ENCODE assay signal across 1 cellular context in genomic region chr5:139273572-139274264, GRCh38.
TF ChIP-seq lines count a peak whose summit lies in the region.

No MANE protein-coding gene starts in this region.

TF ChIP-seq in K562, 482 proteins besides CTCF, POLR2A, EP300 and RAD21 (continued from another document):
- TF ChIP-seq MNT (conservative IDR thresholded peaks at IDR 0.05) (peak; percentile 99), FOXP4 (CRISPR knock-in tag; IDR thresholded peaks at IDR 0.05; ENCODE audit: borderline replicate concordance) (no peak), NCOR1 (IDR thresholded peaks at IDR 0.05) (peak; percentile 38), ARID3B (CRISPR knock-in tag; IDR thresholded peaks at IDR 0.05; ENCODE audit: borderline replicate concordance) (no peak), ZNF316 (IDR thresholded peaks at IDR 0.05) (0 out of 2 replicates have a peak, but pooled peaks have one; percentile 9), SRSF9 (IDR thresholded peaks at IDR 0.05; ENCODE audit: borderline replicate concordance, low read depth, low read length) (no peak), TARDBP (IDR thresholded peaks at IDR 0.05) (0 out of 2 replicates have a peak, but pooled peaks have one; percentile 51), ZNF408 (CRISPR knock-in tag; IDR thresholded peaks at IDR 0.05; ENCODE audit: low read depth) (no peak), SAP30 (IDR thresholded peaks at IDR 0.05; ENCODE audit: borderline replicate concordance, insufficient read depth, low read depth, low read length, poor library complexity, severe bottlenecking) (peak; percentile 97), GTF3C2 (IDR thresholded peaks at IDR 0.05; ENCODE audit: borderline replicate concordance, extremely low read depth, insufficient read length) (no peak), HES1 (IDR thresholded peaks at IDR 0.05; ENCODE audit: low read depth) (peak; percentile 61), CHD2 (IDR thresholded peaks at IDR 0.05; ENCODE audit: low read depth, low read length) (no peak), GTF2E2 (tag; IDR thresholded peaks at IDR 0.05) (peak; percentile 97), GATAD2A (IDR thresholded peaks at IDR 0.05) (0 out of 2 replicates have a peak, but pooled peaks have one; percentile 43), PHF8 (IDR thresholded peaks at IDR 0.05; ENCODE audit: borderline replicate concordance, low read length) (peak; percentile 73), ZEB2 (IDR thresholded peaks at IDR 0.05) (peak; percentile 35; the same call in 1 of the 2 replicates), KDM4B (IDR thresholded peaks at IDR 0.05; ENCODE audit: borderline replicate concordance in 2 of 2, low read depth in 1 of 2) (no peak), MXI1 (IDR thresholded peaks at IDR 0.05; ENCODE audit: low read depth, low read length) (peak; percentile 96), HNRNPL (IDR thresholded peaks at IDR 0.05; ENCODE audit: low read depth, low read length) (no peak), NFATC3 (IDR thresholded peaks at IDR 0.05) (no peak), PRPF4 (IDR thresholded peaks at IDR 0.05; ENCODE audit: insufficient read depth, low read depth, low read length, poor library complexity, severe bottlenecking) (no peak), TBP (optimal IDR thresholded peaks at IDR 0.05; ENCODE audit: low read depth, low read length) (peak; percentile 93), ZNF232 (CRISPR knock-in tag; IDR thresholded peaks at IDR 0.05) (no peak), GABPB1 (CRISPR knock-in tag; IDR thresholded peaks at IDR 0.05) (peak; percentile 65; the same call in 1 of the 2 replicates), ARNT (IDR thresholded peaks at IDR 0.05) (0 out of 4 replicates have a peak, but pooled peaks of 1 of the 2 experiments have one; percentile 19), ZBED1 (IDR thresholded peaks at IDR 0.05) (peak; percentile 80), ZBTB5 (IDR thresholded peaks at IDR 0.05) (0 out of 2 replicates have a peak, but pooled peaks have one; percentile 42), ELF2 (CRISPR knock-in tag; IDR thresholded peaks at IDR 0.05) (no peak), HNRNPUL1 (IDR thresholded peaks at IDR 0.05; ENCODE audit: low read length) (no peak), POU5F1 (IDR thresholded peaks at IDR 0.05; ENCODE audit: borderline replicate concordance, low read depth, low read length, partially characterized antibody) (no peak)
TF ChIP-seq in K562: peak in this region for 138.
